In the genomic region with DNA sequence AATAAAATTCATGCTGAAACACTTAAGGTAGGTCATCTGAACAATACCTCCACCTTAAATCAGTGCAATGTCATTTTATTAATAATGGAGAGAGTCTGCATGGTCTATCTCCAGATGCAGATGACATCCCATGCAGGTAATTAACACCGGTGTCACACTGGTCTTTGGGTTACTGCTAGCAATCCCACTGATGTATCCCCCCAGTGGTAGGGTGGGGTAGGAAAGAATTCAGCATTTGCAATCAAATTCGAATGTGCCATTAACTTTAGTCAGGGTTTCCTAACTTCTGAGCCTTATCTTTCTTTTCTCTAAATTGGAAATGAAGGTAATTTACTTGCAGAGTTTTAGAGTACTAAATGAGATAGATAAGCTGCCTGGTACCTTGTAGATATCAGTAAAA, we compare ENCODE assay signal across 23 cellular contexts. TPM values are rescaled to one million over a fixed set of nuclear protein-coding genes. Genes with fewer than 3 reads are reported as not detected.
A peak's percentile ranks its signal among the peaks of the same experiment; 100 is the strongest.
DNase-seq lines count a peak whose midpoint lies in the region; ATAC-seq, FAIRE-seq and TF ChIP-seq lines count a peak whose summit lies in the region.
"Had no signal": no experiment of that assay in that cellular context is flagged by ENCODE, and none has a peak within 500 bp of the region (broad histone marks: within the 10 kb centered on the region; RNA-seq: fewer than 3 reads in every experiment).

No MANE protein-coding gene starts in this region.

- H3K9ac ChIP-seq in endodermal cell (ENCODE audit: extremely low read depth, low read length, poor library complexity, severe bottlenecking), result no peak overlapping the region
- H3K9ac ChIP-seq: BLaER1 had no signal

- no peak overlapping the region for H3K4me3 Mint-ChIP-seq in endodermal cell
- H3K4me3 Mint-ChIP-seq: CD4-positive, alpha-beta memory T cell; IgD-negative memory B cell had no signal

- no peak for FAIRE-seq in urothelium cell line (lab: Jason Lieb, UNC)
- FAIRE-seq: GM12892 had no signal

- TF ChIP-seq CTCF in NB4 (IDR thresholded peaks at IDR 0.05; ENCODE audit: low read depth, low read length) (peak; percentile 2), endodermal cell (conservative IDR thresholded peaks at IDR 0.05) (peak; percentile 54), GM13976 (IDR thresholded peaks at IDR 0.05; ENCODE audit: borderline replicate concordance, control extremely low read depth, extremely low read depth, insufficient read depth, missing control alignments) (no peak)

- no peaks in the 10 kb centered on the region for H3K4me1 Mint-ChIP-seq in endodermal cell
- H3K4me1 Mint-ChIP-seq: CD4-positive, alpha-beta memory T cell; IgD-negative memory B cell had no signal

- H3K27me3 Mint-ChIP-seq in endodermal cell (ENCODE audit: insufficient read depth), result no peaks in the 10 kb centered on the region
- H3K27me3 Mint-ChIP-seq: CD4-positive, alpha-beta memory T cell; IgD-negative memory B cell had no signal

- no peaks in the 10 kb centered on the region for H3K27me3 ChIP-seq in endodermal cell (ENCODE audit: control insufficient read depth, insufficient read depth, low read length, poor library complexity, severe bottlenecking)
- H3K27me3 ChIP-seq: BLaER1, MG63 had no signal

- no peak overlapping the region for H3K27ac Mint-ChIP-seq in endodermal cell
- H3K27ac Mint-ChIP-seq: CD4-positive, alpha-beta memory T cell; IgD-negative memory B cell had no signal

- peaks cover 27% of the 10 kb centered on the region for H3K36me3 Mint-ChIP-seq in endodermal cell (ENCODE audit: low read depth)
- H3K36me3 Mint-ChIP-seq: CD4-positive, alpha-beta memory T cell had no signal

- H3K4me1 ChIP-seq in endodermal cell (ENCODE audit: control insufficient read depth, insufficient read depth, low read length), result no peaks in the 10 kb centered on the region
- H3K4me1 ChIP-seq: BLaER1 had no signal

- WGBS in endodermal cell (ENCODE audit: insufficient coverage in 1 of 2, insufficient read length in 1 of 2), 2 experiments, result 88 to 99% methylated on average over 1 to 2 of the region's 2 CpGs

- peaks cover 44% of the 10 kb centered on the region for H3K36me3 ChIP-seq in endodermal cell (ENCODE audit: control insufficient read depth, insufficient read depth, low read length)

- in situ Hi-C loops in GM13976 (cut with MboI; ENCODE audit: low sequenced_read_pairs, unreplicated experiment), result no loop called here

- H3K9me3 ChIP-seq in endodermal cell (ENCODE audit: control insufficient read depth, low read length), result no peaks in the 10 kb centered on the region
- H3K9me3 ChIP-seq: BLaER1, MG63 had no signal

- H3K27ac ChIP-seq in endodermal cell (ENCODE audit: low read depth, low read length), result no peak overlapping the region
- H3K27ac ChIP-seq: 22Rv1, BLaER1 had no signal

- H3K9me3 Mint-ChIP-seq in endodermal cell, result no peaks in the 10 kb centered on the region
- H3K9me3 Mint-ChIP-seq: CD4-positive, alpha-beta memory T cell; IgD-negative memory B cell had no signal

- peak; percentile 0 for DNase-seq in NCI-H82 (lab: John Stamatoyannopoulos, UW)
- DNase-seq in NCI-H82 treated with DMSO at 0.1 percent for 48 hours (lab: John Stamatoyannopoulos, UW; ENCODE audit: unreplicated experiment), result no peak
- no peak for DNase-seq in NB4 (ENCODE audit: low read depth)
- DNase-seq in endodermal cell, result no peak
- DNase-seq in urothelium cell line (ENCODE audit: low spot score), result no peak
- no peak for DNase-seq in GM13976 (ENCODE audit: low spot score)
- DNase-seq: Calu3; CD4-positive, alpha-beta memory T cell; Karpas-422; MG63; NCI-H1092 treated with DMSO at 0.1 percent for 48 hours; NCI-H146; NCI-H2029 treated with DMSO at 0.1 percent for 48 hours; NCI-H446 treated with DMSO at 0.1 percent for 48 hours; NCI-H69; NK-92 treated with Interleukin-12 subunit alpha and Interleukin-12 subunit beta, amount 100 ng/mL, for 24 hours; Right ventricle myocardium superior had no signal

- H3K4me3 ChIP-seq in NB4 (ENCODE audit: low read depth, low read length) (no peak overlapping the region), endodermal cell (ENCODE audit: low read length) (no peak overlapping the region)
- H3K4me3 ChIP-seq: BLaER1, MG63 had no signal

- TF ChIP-seq POLR2A in NB4 (IDR thresholded peaks at IDR 0.05; ENCODE audit: extremely low read depth, insufficient read length), result no peak

- no peak for ATAC-seq in HG02885 (IDR thresholded peaks at IDR 0.05; ENCODE audit: poor library complexity, unreplicated experiment)
- ATAC-seq in GM19467 (IDR thresholded peaks at IDR 0.05; ENCODE audit: unreplicated experiment), result no peak

RNA-seq across cellular contexts. Expression of a gene that starts 44.4 kb away (rescaled TPM):
- total RNA-seq in endodermal cell, result 10 to 100 TPM; 16.2 to 20.4 TPM
- polyA plus RNA-seq in endodermal cell (2013, experiment 1 of 2), result 44.3 TPM
- 47.5 TPM for polyA plus RNA-seq in endodermal cell (2013, experiment 2 of 2)
- polyA plus RNA-seq: CD4-positive, alpha-beta memory T cell had no signal

RNA-seq across cellular contexts. Expression of a gene that starts 44.5 kb away (rescaled TPM):
- total RNA-seq in endodermal cell, result 10 to 100 TPM; 42.9 to 46.8 TPM
- 30.1 TPM for polyA plus RNA-seq in endodermal cell (2013, experiment 1 of 2)
- polyA plus RNA-seq in endodermal cell (2013, experiment 2 of 2), result 31.3 TPM

RNA-seq across cellular contexts. Expression of a gene that starts 55.8 kb away (rescaled TPM):
- total RNA-seq in endodermal cell, result 10 to 100 TPM; 12.1 to 16.9 TPM
- polyA plus RNA-seq in endodermal cell (2013, experiment 1 of 2), result 18.1 TPM
- polyA plus RNA-seq in endodermal cell (2013, experiment 2 of 2), result 16.3 TPM
